ENCODE assay signal across 8 cellular contexts in genomic region chr14:67359775-67360468, GRCh38. TPM values are rescaled to one million over a fixed set of nuclear protein-coding genes. Genes with fewer than 3 reads are reported as not detected.
DNase-seq lines count a peak whose midpoint lies in the region; ATAC-seq and TF ChIP-seq lines count a peak whose summit lies in the region.

Gene ATP6V1D (minus strand): TSS chr14:67359804. CDS start chr14:67359698, 106 bp downstream.
Gene EIF2S1 (plus strand): TSS chr14:67360328. CDS start chr14:67364768, 4,440 bp downstream.

- TF ChIP-seq CTCF in choroid plexus epithelial cell (conservative IDR thresholded peaks at IDR 0.05; ENCODE audit: low read depth, low read length) (peak; percentile 93), kidney epithelial cell (IDR thresholded peaks at IDR 0.05; ENCODE audit: insufficient read depth, low read length, poor library complexity, severe bottlenecking) (peak; percentile 92)

- no peaks in the 10 kb centered on the region for H3K27me3 ChIP-seq in kidney epithelial cell (ENCODE audit: control insufficient read depth, insufficient read depth, low read length)

- H3K4me3 ChIP-seq in choroid plexus epithelial cell (ENCODE audit: low read depth, low read length) (peak within 1 kb of the TSS; percentile 91), kidney epithelial cell (ENCODE audit: low read depth, low read length) (peak within 1 kb of the TSS; percentile 59)

- H3K36me3 ChIP-seq in kidney epithelial cell (ENCODE audit: control insufficient read depth, insufficient read depth, low read length), result no peaks in the 10 kb centered on the region

- peak; percentile 91 for ATAC-seq in GM19043 (IDR thresholded peaks at IDR 0.05; ENCODE audit: low read depth, unreplicated experiment)
- peak; percentile 91 for ATAC-seq in HG03432 (IDR thresholded peaks at IDR 0.05; ENCODE audit: unreplicated experiment)

- DNase-seq in Ammon's horn (ENCODE audit: low spot score), result peak; percentile 100
- DNase-seq in NCI-H510A (lab: John Stamatoyannopoulos, UW), result peak; percentile 97
- peak; percentile 96 to 99 for DNase-seq in activated CD4-positive, alpha-beta T cell treated with anti-CD3 and anti-CD28 coated beads for 24 hours (ENCODE audit: low read depth in 2 of 2)
- peak; percentile 100 for DNase-seq in choroid plexus epithelial cell (ENCODE audit: low read depth)
- DNase-seq in kidney epithelial cell (ENCODE audit: low read depth), result peak; percentile 96
- DNase-seq in stimulated activated CD4-positive, alpha-beta T cell treated with anti-CD3 and anti-CD28 coated beads, Interleukin-1b, Interleukin-23, amount 100 ng/mL, for 1 hour (ENCODE audit: low read depth in 2 of 2), result peak; percentile 96 to 98

RNA-seq across cellular contexts. Expression of gene ATP6V1D, which starts in this region (rescaled TPM):
- total RNA-seq in kidney epithelial cell, result 135 and 156 TPM in 2 replicates

RNA-seq across cellular contexts. Expression of gene EIF2S1, which starts in this region (rescaled TPM):
- total RNA-seq in kidney epithelial cell, result 75.1 and 88.3 TPM in 2 replicates

Comparison
In these comparisons a context has a peak if more than half of its experiments do, and no peak if none do; other contexts are left out.
1. Peak in every context shown above with its lines: DNase-seq, ATAC-seq and H3K4me3 ChIP-seq.